19 cellular contexts compared by ENCODE assay signal in the genomic region with DNA sequence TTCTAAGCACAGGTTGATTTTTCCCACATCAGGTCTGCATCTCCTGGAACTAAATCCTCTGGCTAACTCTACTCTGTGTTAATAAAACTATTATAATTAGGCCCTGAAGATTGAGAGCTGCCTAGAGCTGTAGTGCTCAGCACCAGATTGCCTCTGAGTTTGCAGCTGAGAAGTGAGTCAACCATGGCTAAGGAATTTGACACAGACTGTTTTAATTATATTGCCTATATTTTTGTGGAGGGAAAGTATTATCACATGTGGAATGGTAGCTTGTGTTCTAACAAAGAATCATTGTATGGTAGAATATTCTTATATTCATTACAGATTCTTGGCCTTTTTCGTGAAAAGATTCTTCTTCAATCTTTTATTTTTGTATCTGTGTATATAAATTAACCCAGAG.
DNase-seq lines count a peak whose midpoint lies in the region; ATAC-seq lines count a peak whose summit lies in the region.
"Had no signal": no experiment of that assay in that cellular context is flagged by ENCODE, and none has a peak within 500 bp of the region (broad histone marks: within the 10 kb centered on the region; RNA-seq: fewer than 3 reads in every experiment).

No MANE protein-coding gene starts in this region.

- no peaks in the 10 kb centered on the region for H3K36me3 ChIP-seq in adipocyte (ENCODE audit: control insufficient read depth, insufficient read depth, low read length, severe bottlenecking)

- H3K9me3 Mint-ChIP-seq in stimulated activated naive CD8-positive, alpha-beta T cell treated with anti-CD3 and anti-CD28 coated beads, Interleukin-15, amount 100 ng/mL, for 72 hours = peaks cover 0 to 8% of the 10 kb centered on the region in 2 donors
- H3K9me3 Mint-ChIP-seq: GM23338, H9 had no signal

- H3K4me3 ChIP-seq in adipocyte (ENCODE audit: low read length) = no peak overlapping the region
- H3K4me3 ChIP-seq: A549, GM23338 had no signal

- H3K27me3 ChIP-seq in adipocyte (replicated peaks; ENCODE audit: control insufficient read depth, insufficient read depth, low read length) = no peaks in the 10 kb centered on the region

- no peaks in the 10 kb centered on the region for H3K4me1 Mint-ChIP-seq in stimulated activated naive CD8-positive, alpha-beta T cell treated with anti-CD3 and anti-CD28 coated beads, Interleukin-15, amount 100 ng/mL, for 72 hours
- H3K4me1 Mint-ChIP-seq: CD4-positive, alpha-beta memory T cell; GM23338; H9 had no signal

- H3K27me3 Mint-ChIP-seq in stimulated activated naive CD8-positive, alpha-beta T cell treated with anti-CD3 and anti-CD28 coated beads, Interleukin-15, amount 100 ng/mL, for 72 hours = no peaks in the 10 kb centered on the region
- H3K27me3 Mint-ChIP-seq: CD4-positive, alpha-beta memory T cell had no signal

- no peak overlapping the region for H3K9ac ChIP-seq in adipocyte (ENCODE audit: low read length)

- H3K27ac Mint-ChIP-seq in stimulated activated naive CD8-positive, alpha-beta T cell treated with anti-CD3 and anti-CD28 coated beads, Interleukin-15, amount 100 ng/mL, for 72 hours = no peak overlapping the region
- H3K27ac Mint-ChIP-seq: CD4-positive, alpha-beta memory T cell; GM23338; H9 had no signal

- DNase-seq in adipocyte (ENCODE audit: low read depth) (peak; percentile 76), astrocyte of the hippocampus (ENCODE audit: low read depth, low spot score) (peak; percentile 6), fibroblast of peridontal ligament (ENCODE audit: extremely low read depth) (peak; percentile 71)
- DNase-seq in activated naive CD4-positive, alpha-beta T cell treated with anti-CD3 and anti-CD28 coated beads, Interleukin-2, amount 50 U/mL, for 16 hours = no peak
- no peak for DNase-seq in stimulated activated naive CD8-positive, alpha-beta T cell treated with anti-CD3 and anti-CD28 coated beads, Interleukin-15, amount 100 ng/mL, for 72 hours
- DNase-seq: 8988T; C1 segment of cervical spinal cord; Calu3; CD4-positive, alpha-beta memory T cell; COR-L47; DMS53; DMS79 treated with DMSO at 0.1 percent for 48 hours; GF-D8; H9 had no signal

- no peaks in the 10 kb centered on the region for H3K9me3 ChIP-seq in adipocyte (ENCODE audit: control insufficient read depth, low read length)
- H3K9me3 ChIP-seq: A549 had no signal

- ATAC-seq in GM19023 (IDR thresholded peaks at IDR 0.05; ENCODE audit: unreplicated experiment) (no peak), GM21360 (IDR thresholded peaks at IDR 0.05; ENCODE audit: unreplicated experiment) (no peak)
- no peak for ATAC-seq in stimulated activated naive CD8-positive, alpha-beta T cell treated with anti-CD3 and anti-CD28 coated beads, Interleukin-15, amount 100 ng/mL, for 72 hours
- ATAC-seq: A549, GM23338, HCT116 had no signal

- no peak overlapping the region for H3K4me3 Mint-ChIP-seq in stimulated activated naive CD8-positive, alpha-beta T cell treated with anti-CD3 and anti-CD28 coated beads, Interleukin-15, amount 100 ng/mL, for 72 hours
- H3K4me3 Mint-ChIP-seq: CD4-positive, alpha-beta memory T cell; GM23338; H9 had no signal

- H3K4me1 ChIP-seq in adipocyte (ENCODE audit: control insufficient read depth, insufficient read depth, low read length) = no peaks in the 10 kb centered on the region
- H3K4me1 ChIP-seq: A549 had no signal

Comparison
In these comparisons a context has a peak if more than half of its experiments do, and no peak if none do; other contexts are left out.
1. DNase-seq: peak in adipocyte (single experiment), astrocyte of the hippocampus (single experiment) and fibroblast of peridontal ligament (single experiment); none in activated naive CD4-positive, alpha-beta T cell treated with anti-CD3 and anti-CD28 coated beads, Interleukin-2, amount 50 U/mL, for 16 hours (single experiment) and stimulated activated naive CD8-positive, alpha-beta T cell treated with anti-CD3 and anti-CD28 coated beads, Interleukin-15, amount 100 ng/mL, for 72 hours (0 of 2).